In the genomic region with DNA sequence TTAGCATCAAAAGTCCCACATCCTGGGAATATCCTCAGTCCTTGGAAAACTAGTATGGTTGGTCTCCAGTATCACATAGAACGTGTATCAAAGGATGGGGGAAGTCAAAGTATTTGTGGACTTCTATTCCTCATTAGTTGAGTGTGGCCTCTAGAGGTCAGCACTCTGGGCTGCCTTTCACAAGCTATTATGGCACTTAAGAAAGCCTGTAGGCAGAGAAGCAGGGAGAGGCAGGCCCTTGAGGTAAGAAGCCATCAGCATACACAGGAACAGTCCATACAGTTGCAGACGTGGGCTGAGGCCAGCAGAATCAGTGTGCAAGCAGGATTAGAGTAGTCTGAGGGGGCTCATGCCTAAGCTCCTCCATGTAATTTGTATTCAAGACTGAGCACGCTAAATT, we compare ENCODE assay signal across 10 cellular contexts.
A peak's percentile ranks its signal among the peaks of the same experiment; 100 is the strongest.
DNase-seq lines count a peak whose midpoint lies in the region; ATAC-seq and TF ChIP-seq lines count a peak whose summit lies in the region.
"Had no signal": no experiment of that assay in that cellular context is flagged by ENCODE, and none has a peak within 500 bp of the region (broad histone marks: within the 10 kb centered on the region; RNA-seq: fewer than 3 reads in every experiment).

No MANE protein-coding gene starts in this region.

- peaks cover 2 to 25% (median 18%) of the 10 kb centered on the region in 5 donors for H3K27me3 Mint-ChIP-seq in naive thymus-derived CD4-positive, alpha-beta T cell

- peaks cover 0 to 2% (median 0%) of the 10 kb centered on the region in 7 donors for H3K4me1 Mint-ChIP-seq in naive thymus-derived CD4-positive, alpha-beta T cell

- peaks cover 0 to 2% (median 0%) of the 10 kb centered on the region in 11 donors for H3K9me3 Mint-ChIP-seq in naive thymus-derived CD4-positive, alpha-beta T cell
- H3K9me3 Mint-ChIP-seq: activated T-cell treated with anti-CD3 and anti-CD28 coated beads, Interleukin-2, amount 50 U/mL, for 24 hours had no signal

- POLR2A ChIA-PET in naive thymus-derived CD4-positive, alpha-beta T cell (lab: Charles Lee): no interaction called here

- no peaks in the 10 kb centered on the region for H4K20me1 ChIP-seq in KMS-11 (ENCODE audit: insufficient read depth)

- H3K4me2 ChIP-seq in KMS-11: no peak overlapping the region

- no peak overlapping the region for H3K4me3 ChIP-seq in KMS-11 (IDR thresholded peaks at IDR 0.05; ENCODE audit: insufficient read depth, low read depth, low read length)
- H3K4me3 ChIP-seq in adipocyte (ENCODE audit: low read length): no peak overlapping the region
- no peak overlapping the region for H3K4me3 ChIP-seq in lower lobe of right lung
- H3K4me3 ChIP-seq in naive thymus-derived CD4-positive, alpha-beta T cell (ENCODE audit: low read length): no peak overlapping the region

- H2AFZ ChIP-seq in KMS-11 (ENCODE audit: low read depth): no peak overlapping the region

- no peaks in the 10 kb centered on the region for H3K79me2 ChIP-seq in KMS-11 (ENCODE audit: insufficient read depth, low read depth)

- H3K9me3 ChIP-seq in adipocyte (ENCODE audit: control insufficient read depth, low read length): no peaks in the 10 kb centered on the region
- no peaks in the 10 kb centered on the region for H3K9me3 ChIP-seq in lower lobe of right lung
- no peaks in the 10 kb centered on the region for H3K9me3 ChIP-seq in naive thymus-derived CD4-positive, alpha-beta T cell (ENCODE audit: control insufficient read depth in 2 of 3, low read length in 3 of 3)

- no peaks in the 10 kb centered on the region for H3K27me3 ChIP-seq in KMS-11 (ENCODE audit: insufficient read depth, low read depth)
- H3K27me3 ChIP-seq in adipocyte (replicated peaks; ENCODE audit: control insufficient read depth, insufficient read depth, low read length): peaks cover 3% of the 10 kb centered on the region
- H3K27me3 ChIP-seq in lower lobe of right lung (ENCODE audit: low read depth): no peaks in the 10 kb centered on the region
- H3K27me3 ChIP-seq in naive thymus-derived CD4-positive, alpha-beta T cell (ENCODE audit: control insufficient read depth in 2 of 2, insufficient read depth in 2 of 2, low read length in 2 of 2): no peaks in the 10 kb centered on the region

- ATAC-seq in lower lobe of right lung (peak; percentile 77 to 84), HG03159 (IDR thresholded peaks at IDR 0.05; ENCODE audit: unreplicated experiment) (no peak), GM18907 (IDR thresholded peaks at IDR 0.05; ENCODE audit: unreplicated experiment) (no peak), GM19324 (IDR thresholded peaks at IDR 0.05; ENCODE audit: low FRiP score, unreplicated experiment) (no peak)
- no peak for ATAC-seq in naive thymus-derived CD4-positive, alpha-beta T cell

- H3K36me3 Mint-ChIP-seq in naive thymus-derived CD4-positive, alpha-beta T cell: no peaks in the 10 kb centered on the region

- H3K4me3 Mint-ChIP-seq in naive thymus-derived CD4-positive, alpha-beta T cell: no peak overlapping the region
- H3K4me3 Mint-ChIP-seq: activated T-cell treated with anti-CD3 and anti-CD28 coated beads, Interleukin-2, amount 50 U/mL, for 24 hours had no signal

- H3K27ac ChIP-seq in KMS-11 (no peak overlapping the region), lower lobe of right lung (no peak overlapping the region)
- H3K27ac ChIP-seq in naive thymus-derived CD4-positive, alpha-beta T cell (ENCODE audit: low read depth, low read length): no peak overlapping the region

- H3K9ac ChIP-seq in KMS-11 (no peak overlapping the region), adipocyte (ENCODE audit: low read length) (no peak overlapping the region)

- intact Hi-C loops in lower lobe of right lung (cut with DNase I): no loop called here
- intact Hi-C loops in naive thymus-derived CD4-positive, alpha-beta T cell (cut with micrococcal nuclease): no loop called here

- H3K4me1 ChIP-seq in KMS-11 (ENCODE audit: low read depth, poor library complexity, severe bottlenecking) (no peaks in the 10 kb centered on the region), adipocyte (ENCODE audit: control insufficient read depth, insufficient read depth, low read length) (peaks cover 13% of the 10 kb centered on the region), lower lobe of right lung (no peaks in the 10 kb centered on the region)
- no peaks in the 10 kb centered on the region for H3K4me1 ChIP-seq in naive thymus-derived CD4-positive, alpha-beta T cell (ENCODE audit: control insufficient read depth in 2 of 2, insufficient read depth in 2 of 2, low read length in 2 of 2)

- DNase-seq in DMS53 (lab: John Stamatoyannopoulos, UW) (peak; percentile 49), adipocyte (ENCODE audit: low read depth) (peak; percentile 18), lower lobe of right lung (no peak)
- DNase-seq in naive thymus-derived CD4-positive, alpha-beta T cell: no peak
- DNase-seq: activated T-cell treated with anti-CD3 and anti-CD28 coated beads, Interleukin-2, amount 50 U/mL, for 24 hours; NCI-H2107 had no signal

- TF ChIP-seq CTCF in KMS-11 (conservative IDR thresholded peaks at IDR 0.05; ENCODE audit: low read depth, low read length) (peak; percentile 47), lower lobe of right lung (IDR thresholded peaks at IDR 0.05) (peak; percentile 25)

- H3K27ac Mint-ChIP-seq in naive thymus-derived CD4-positive, alpha-beta T cell: no peak overlapping the region
- H3K27ac Mint-ChIP-seq: activated T-cell treated with anti-CD3 and anti-CD28 coated beads, Interleukin-2, amount 50 U/mL, for 24 hours had no signal

- no peaks in the 10 kb centered on the region for H3K36me3 ChIP-seq in KMS-11 (ENCODE audit: insufficient read depth)
- H3K36me3 ChIP-seq in adipocyte (ENCODE audit: control insufficient read depth, insufficient read depth, low read length, severe bottlenecking): no peaks in the 10 kb centered on the region
- H3K36me3 ChIP-seq in lower lobe of right lung: no peaks in the 10 kb centered on the region
- H3K36me3 ChIP-seq in naive thymus-derived CD4-positive, alpha-beta T cell (ENCODE audit: control insufficient read depth in 2 of 3, insufficient read depth in 3 of 3, low read length in 3 of 3): no peaks in the 10 kb centered on the region

- CTCF ChIA-PET in naive thymus-derived CD4-positive, alpha-beta T cell (lab: Charles Lee): no interaction called here

Comparison
In these comparisons a context has a peak if more than half of its experiments do, and no peak if none do; other contexts are left out.
1. DNase-seq: peak in DMS53 (single experiment) and adipocyte (single experiment); none in lower lobe of right lung (single experiment) and naive thymus-derived CD4-positive, alpha-beta T cell (0 of 9).
2. ATAC-seq: peak in lower lobe of right lung (2 of 2); none in HG03159 (single experiment), GM18907 (single experiment), naive thymus-derived CD4-positive, alpha-beta T cell (single experiment) and GM19324 (single experiment).